22 cellular contexts compared by ENCODE assay signal in the genomic region with DNA sequence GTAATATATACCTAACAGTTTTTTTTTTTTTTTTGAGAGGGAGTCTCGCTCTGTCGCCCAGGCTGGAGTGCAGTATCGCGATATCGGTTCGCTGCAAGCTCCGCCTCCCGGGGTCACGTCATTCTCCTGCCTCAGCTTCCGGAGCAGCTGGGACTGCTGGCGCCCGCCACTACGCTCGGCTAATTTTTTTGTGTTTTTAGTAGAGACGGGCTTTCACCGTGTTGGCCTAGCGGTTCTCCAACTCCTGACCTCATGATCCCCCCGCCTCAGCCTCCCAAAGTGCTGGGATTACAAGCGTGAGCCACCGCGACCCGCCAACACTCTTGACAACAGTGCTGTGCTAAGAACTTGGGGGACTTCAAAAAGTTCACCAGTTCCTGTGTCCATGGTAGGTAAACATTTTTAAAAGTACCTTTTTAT.
"Had no signal": no experiment of that assay in that cellular context is flagged by ENCODE, and none has a peak within 500 bp of the region (broad histone marks: within the 10 kb centered on the region; RNA-seq: fewer than 3 reads in every experiment).

No MANE protein-coding gene starts in this region.

- ATAC-seq: activated CD4-positive, CD25-positive, alpha-beta regulatory T cell treated with anti-CD3 and anti-CD28 coated beads, Interleukin-2, amount 50 U/mL, for 24 hours; gastrocnemius medialis; mucosa of descending colon; natural killer cell treated with Interleukin-12 subunit alpha and Interleukin-12 subunit beta and Interleukin-15 and Interleukin-18, amount 100 ng/mL, for 72 hours; right cardiac atrium had no signal

- DNase-seq: activated CD4-positive, alpha-beta T cell treated with anti-CD3 and anti-CD28 coated beads for 48 hours; activated CD4-positive, alpha-beta T cell treated with anti-CD3 and anti-CD28 coated beads, Interleukin-2, amount 50 U/mL, for 48 hours; activated CD8-positive, alpha-beta memory T cell treated with anti-CD3 and anti-CD28 coated beads for 24 hours; activated effector memory CD4-positive, alpha-beta T cell treated with Interleukin-2 at 50 U/mL for 16 hours; activated naive CD4-positive, alpha-beta T cell treated with Interleukin-2 at 50 U/mL for 16 hours; activated naive CD8-positive, alpha-beta T cell treated with anti-CD3 and anti-CD28 coated beads for 36 hours; adrenal gland; brain microvascular endothelial cell; esophagus squamous epithelium; gastrocnemius medialis; glutamatergic neuron; islet precursor cell; left ventricle myocardium inferior; mesendoderm; mucosa of descending colon; stimulated activated naive CD4-positive, alpha-beta T cell; transverse colon; uterus had no signal

- H3K4me3 ChIP-seq: adrenal gland, esophagus squamous epithelium, gastrocnemius medialis, left ventricle myocardium inferior, lung, mucosa of descending colon, transverse colon, uterus had no signal
